18 cellular contexts compared by ENCODE assay signal in the genomic region with DNA sequence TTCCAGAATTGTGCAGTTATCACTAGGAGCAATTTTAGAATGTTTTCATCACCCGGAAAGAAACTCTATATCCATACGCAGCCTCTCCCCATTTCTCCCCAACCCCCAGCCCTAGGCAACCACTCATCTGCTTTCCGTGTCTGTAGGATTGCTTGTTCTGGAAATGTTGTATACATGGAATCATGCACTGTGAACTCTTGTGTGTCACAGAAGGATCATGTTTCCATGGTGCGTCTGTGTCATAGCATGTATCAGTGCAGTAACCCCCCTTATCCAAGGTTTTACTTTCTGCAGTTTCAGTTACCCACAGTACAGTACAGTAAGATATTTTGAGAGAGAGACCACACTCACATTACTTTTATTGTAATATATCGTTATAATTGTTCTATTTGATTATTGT.
"Had no signal": no experiment of that assay in that cellular context is flagged by ENCODE, and none has a peak within 500 bp of the region (broad histone marks: within the 10 kb centered on the region; RNA-seq: fewer than 3 reads in every experiment).

No MANE protein-coding gene starts in this region.

- H3K36me3 Mint-ChIP-seq: activated naive CD8-positive, alpha-beta T cell treated with anti-CD3 and anti-CD28 coated beads for 36 hours; neural progenitor cell had no signal

- H3K4me3 Mint-ChIP-seq: activated CD4-positive, alpha-beta T cell treated with anti-CD3 and anti-CD28 coated beads for 36 hours; activated CD8-positive, alpha-beta T cell treated with anti-CD3 and anti-CD28 coated beads for 36 hours; activated naive CD8-positive, alpha-beta T cell treated with anti-CD3 and anti-CD28 coated beads for 36 hours; activated T-helper 17 cell treated with anti-CD3 and anti-CD28 coated beads, Interleukin-2, amount 50 U/mL, for 72 hours; naive B cell; neural progenitor cell had no signal

- ATAC-seq: activated CD4-positive, alpha-beta T cell treated with anti-CD3 and anti-CD28 coated beads for 36 hours; activated CD8-positive, alpha-beta T cell treated with anti-CD3 and anti-CD28 coated beads for 36 hours; activated T-helper 17 cell treated with anti-CD3 and anti-CD28 coated beads, Interleukin-2, amount 50 U/mL, for 72 hours; gastroesophageal sphincter; heart left ventricle; left ventricle myocardium superior; mucosa of descending colon; right cardiac atrium had no signal

- H3K9me3 Mint-ChIP-seq: activated CD8-positive, alpha-beta T cell treated with anti-CD3 and anti-CD28 coated beads for 36 hours; activated naive CD8-positive, alpha-beta T cell treated with anti-CD3 and anti-CD28 coated beads for 36 hours; activated T-helper 17 cell treated with anti-CD3 and anti-CD28 coated beads, Interleukin-2, amount 50 U/mL, for 72 hours; naive B cell; neural progenitor cell had no signal

- H3K4me1 Mint-ChIP-seq: activated naive CD8-positive, alpha-beta T cell treated with anti-CD3 and anti-CD28 coated beads for 36 hours; neural progenitor cell had no signal

- H3K27me3 Mint-ChIP-seq: activated CD4-positive, alpha-beta T cell treated with anti-CD3 and anti-CD28 coated beads for 36 hours; activated CD8-positive, alpha-beta T cell treated with anti-CD3 and anti-CD28 coated beads for 36 hours; activated naive CD8-positive, alpha-beta T cell treated with anti-CD3 and anti-CD28 coated beads for 36 hours; activated T-helper 17 cell treated with anti-CD3 and anti-CD28 coated beads, Interleukin-2, amount 50 U/mL, for 72 hours; naive B cell had no signal

- H3K27ac Mint-ChIP-seq: activated CD8-positive, alpha-beta T cell treated with anti-CD3 and anti-CD28 coated beads for 36 hours; activated naive CD8-positive, alpha-beta T cell treated with anti-CD3 and anti-CD28 coated beads for 36 hours; activated T-helper 17 cell treated with anti-CD3 and anti-CD28 coated beads, Interleukin-2, amount 50 U/mL, for 72 hours had no signal

- DNase-seq: activated CD4-positive, alpha-beta T cell treated with anti-CD3 and anti-CD28 coated beads for 36 hours; activated CD8-positive, alpha-beta T cell treated with anti-CD3 and anti-CD28 coated beads for 36 hours; activated naive CD4-positive, alpha-beta T cell; activated naive CD8-positive, alpha-beta T cell treated with anti-CD3 and anti-CD28 coated beads for 36 hours; activated T-cell treated with anti-CD3 and anti-CD28 coated beads, Interleukin-2, amount 50 U/mL, for 1 hour; amniotic stem cell; effector CD4-positive, alpha-beta T cell; heart left ventricle; left ventricle myocardium superior; mucosa of descending colon; naive B cell; stimulated activated CD4-positive, alpha-beta T cell treated with anti-CD3 and anti-CD28 coated beads, Interleukin-2, amount 100 ng/mL, for 24 hours; stimulated activated naive CD4-positive, alpha-beta T cell treated with Interleukin-2 at 50 U/mL for 16 hours; thyroid gland had no signal
